8 cellular contexts compared by ENCODE assay signal in the genomic region with DNA sequence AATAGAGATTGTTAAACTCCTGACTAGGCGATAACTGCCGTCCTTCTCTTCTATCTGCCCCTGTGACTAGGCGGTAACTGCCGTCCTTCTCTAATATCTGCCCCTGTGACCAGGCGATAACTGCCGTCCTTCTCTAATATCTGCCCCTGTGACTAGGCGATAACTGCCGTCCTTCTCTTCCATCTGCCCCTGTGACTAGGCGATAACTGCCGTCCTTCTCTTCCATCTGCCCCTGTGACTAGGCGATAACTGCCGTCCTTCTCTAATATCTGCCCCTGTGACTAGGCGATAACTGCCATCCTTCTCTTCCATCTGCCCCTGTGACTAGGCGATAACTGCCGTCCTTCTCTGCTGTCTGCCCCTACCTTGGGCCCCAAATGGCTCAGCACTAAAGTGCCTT. TPM values are rescaled to one million over a fixed set of nuclear protein-coding genes. Genes with fewer than 3 reads are reported as not detected.
DNase-seq lines count a peak whose midpoint lies in the region; ATAC-seq, FAIRE-seq and TF ChIP-seq lines count a peak whose summit lies in the region.
"Not testable (repeated sequence)": the region's sequence is repeated elsewhere in the genome, so short reads cannot be mapped to it uniquely, and the experiment has no call there.

No MANE protein-coding gene starts in this region.

- H3K9me3 Mint-ChIP-seq in activated CD8-positive, alpha-beta T cell treated with anti-CD3 and anti-CD28 coated beads, Interleukin-2, amount 10 ng/mL, durations not matched to agents 7 days and 5 days (ENCODE audit: insufficient read depth), result not testable (repeated sequence)
- peaks cover 30% of the 10 kb centered on the region for H3K9me3 Mint-ChIP-seq in type B pancreatic cell

- not testable (repeated sequence) for H4K8ac ChIP-seq in trophoblast cell (ENCODE audit: low read depth, low read length)

- DNase-seq in DND-41, result peak; percentile 26
- DNase-seq in activated CD8-positive, alpha-beta T cell treated with anti-CD3 and anti-CD28 coated beads, Interleukin-2, amount 10 ng/mL, durations not matched to agents 7 days and 5 days, result peak; percentile 25
- DNase-seq in GM12878 (ENCODE audit: low read depth, low spot score), result peak; percentile 12
- DNase-seq in fibroblast of the aortic adventitia (ENCODE audit: low read depth), result peak; percentile 2
- peak; percentile 47 for DNase-seq in lower lobe of right lung
- DNase-seq in trophoblast cell, result not testable (repeated sequence)
- DNase-seq in type B pancreatic cell (ENCODE audit: extremely low spot score, unreplicated experiment), result peak; percentile 90

- in situ Hi-C loops in GM12878 (cut with MboI), result not testable (repeated sequence)

- H3K27me3 Mint-ChIP-seq in activated CD8-positive, alpha-beta T cell treated with anti-CD3 and anti-CD28 coated beads, Interleukin-2, amount 10 ng/mL, durations not matched to agents 7 days and 5 days (ENCODE audit: low read depth); type B pancreatic cell: not testable (repeated sequence)

- not testable (repeated sequence) for TF ChIP-seq POLR2A in GM12878 (IDR thresholded peaks at IDR 0.05; ENCODE audit: low read depth, low read length)

- H3K4me2 ChIP-seq in DND-41 (ENCODE audit: insufficient read depth, low read length); GM12878 (ENCODE audit: control insufficient read depth, insufficient read depth); trophoblast cell (ENCODE audit: low read length): not testable (repeated sequence)

- H2AK5ac ChIP-seq in trophoblast cell (ENCODE audit: low read length), result not testable (repeated sequence)

- not testable (repeated sequence) for H3K4me3 ChIP-seq in DND-41 (ENCODE audit: low read depth in 1 of 2, low read length in 2 of 2); GM12878; fibroblast of the aortic adventitia (ENCODE audit: low read depth, low read length); lower lobe of right lung
- H3K4me3 ChIP-seq in trophoblast cell (ENCODE audit: low read depth, low read length), result peak overlapping the region; percentile 1

- not testable (repeated sequence) for H3K79me2 ChIP-seq in DND-41 (ENCODE audit: insufficient read depth, low read length); GM12878 (ENCODE audit: control insufficient read depth, insufficient read depth, low read length); trophoblast cell (ENCODE audit: control insufficient read depth, insufficient read depth, low read length, poor library complexity)

- TF ChIP-seq RAD21 in GM12878 (IDR thresholded peaks at IDR 0.05; ENCODE audit: insufficient read depth, low read depth, low read length), result not testable (repeated sequence)

- not testable (repeated sequence) for H3K36me3 ChIP-seq in DND-41 (ENCODE audit: insufficient read depth, low read length); GM12878 (ENCODE audit: control insufficient read depth in 2 of 2, insufficient read depth in 2 of 2, low read length in 1 of 2); lower lobe of right lung; trophoblast cell (ENCODE audit: control insufficient read depth in 1 of 2, insufficient read depth in 2 of 2, low read length in 2 of 2)

- not testable (repeated sequence) for H2BK12ac ChIP-seq in trophoblast cell (ENCODE audit: low read length)

- intact Hi-C loops in GM12878 (cut with micrococcal nuclease; ENCODE audit: unreplicated experiment); lower lobe of right lung (cut with DNase I): not testable (repeated sequence)

- H3K27ac ChIP-seq in DND-41 (ENCODE audit: low read length); GM12878 (ENCODE audit: control insufficient read depth, insufficient read depth); lower lobe of right lung; trophoblast cell (ENCODE audit: low read depth, low read length): not testable (repeated sequence)

- not testable (repeated sequence) for H3K79me1 ChIP-seq in trophoblast cell (ENCODE audit: low read length)

- FAIRE-seq in GM12878 (lab: Jason Lieb, UNC), result peak; percentile 81

- not testable (repeated sequence) for TF ChIP-seq CTCF in DND-41 (IDR thresholded peaks at IDR 0.05; ENCODE audit: borderline replicate concordance, extremely low read depth, low read length, poor library complexity, severe bottlenecking); GM12878 (IDR thresholded peaks at IDR 0.05 in 2 of 3, conservative IDR thresholded peaks at IDR 0.05 in 1 of 3; ENCODE audit: control insufficient read depth in 2 of 3, extremely low read depth in 1 of 3, insufficient read depth in 1 of 3, low read depth in 3 of 3, low read length in 3 of 3); fibroblast of the aortic adventitia (IDR thresholded peaks at IDR 0.05; ENCODE audit: insufficient read depth, low read length); lower lobe of right lung (IDR thresholded peaks at IDR 0.05); type B pancreatic cell (conservative IDR thresholded peaks at IDR 0.05)

- SMC1A ChIA-PET in GM12878 (lab: Charles Lee; ENCODE audit: uncharacterized antibody, unreplicated experiment), result not testable (repeated sequence)

- H3K18ac ChIP-seq in trophoblast cell (ENCODE audit: low read length), result not testable (repeated sequence)

- H3K4me3 Mint-ChIP-seq in activated CD8-positive, alpha-beta T cell treated with anti-CD3 and anti-CD28 coated beads, Interleukin-2, amount 10 ng/mL, durations not matched to agents 7 days and 5 days; type B pancreatic cell: not testable (repeated sequence)

- not testable (repeated sequence) for BruUV-seq in GM12878 (replicated peaks; lab: Mats Ljungman, UMichigan)

- not testable (repeated sequence) for H2BK5ac ChIP-seq in trophoblast cell (ENCODE audit: low read depth, low read length, poor library complexity)

- H2AFZ ChIP-seq in DND-41 (ENCODE audit: low read depth, low read length); GM12878 (ENCODE audit: control insufficient read depth, low read depth, low read length); trophoblast cell (ENCODE audit: insufficient read depth, low read length, poor library complexity): not testable (repeated sequence)

- not testable (repeated sequence) for H3K36me3 Mint-ChIP-seq in activated CD8-positive, alpha-beta T cell treated with anti-CD3 and anti-CD28 coated beads, Interleukin-2, amount 10 ng/mL, durations not matched to agents 7 days and 5 days (ENCODE audit: low read depth); type B pancreatic cell

- not testable (repeated sequence) for H3K4ac ChIP-seq in trophoblast cell (ENCODE audit: low read depth, low read length)

- H3K9ac ChIP-seq in DND-41 (ENCODE audit: low read depth, low read length); GM12878 (ENCODE audit: control insufficient read depth, insufficient read depth, low read length); trophoblast cell (ENCODE audit: low read length): not testable (repeated sequence)

- H3K4me1 Mint-ChIP-seq in activated CD8-positive, alpha-beta T cell treated with anti-CD3 and anti-CD28 coated beads, Interleukin-2, amount 10 ng/mL, durations not matched to agents 7 days and 5 days (ENCODE audit: low read depth); type B pancreatic cell (ENCODE audit: unreplicated experiment): not testable (repeated sequence)

- not testable (repeated sequence) for TF ChIP-seq EP300 in GM12878 (IDR thresholded peaks at IDR 0.05; ENCODE audit: borderline replicate concordance in 1 of 2, control insufficient read depth in 1 of 2, low read depth in 2 of 2, low read length in 2 of 2)

- H3K27ac Mint-ChIP-seq in activated CD8-positive, alpha-beta T cell treated with anti-CD3 and anti-CD28 coated beads, Interleukin-2, amount 10 ng/mL, durations not matched to agents 7 days and 5 days; type B pancreatic cell: not testable (repeated sequence)

- H4K12ac ChIP-seq in trophoblast cell (ENCODE audit: low read depth, low read length), result not testable (repeated sequence)

- CTCF ChIA-PET in activated CD8-positive, alpha-beta T cell treated with anti-CD3 and anti-CD28 coated beads, Interleukin-2, amount 10 ng/mL, durations not matched to agents 7 days and 5 days (lab: Charles Lee); GM12878 (lab: Yijun Ruan, JAX): not testable (repeated sequence)

- not testable (repeated sequence) for H3K27me3 ChIP-seq in DND-41 (ENCODE audit: insufficient read depth, low read length, poor library complexity); GM12878 (replicated peaks in 1 of 2; ENCODE audit: control insufficient read depth in 2 of 2, insufficient read depth in 2 of 2, low read length in 1 of 2); lower lobe of right lung (ENCODE audit: low read depth); trophoblast cell (ENCODE audit: insufficient read depth, low read length)

- not testable (repeated sequence) for H3K4me1 ChIP-seq in DND-41 (ENCODE audit: insufficient read depth, low read length); GM12878 (ENCODE audit: control insufficient read depth, insufficient read depth, low read length); lower lobe of right lung; trophoblast cell (ENCODE audit: control insufficient read depth in 1 of 2, insufficient read depth in 2 of 2, low read length in 2 of 2)

- not testable (repeated sequence) for H3K14ac ChIP-seq in trophoblast cell (ENCODE audit: low read length)

- not testable (repeated sequence) for ATAC-seq in DND-41 (ENCODE audit: insufficient read depth, low read depth); activated CD8-positive, alpha-beta T cell treated with anti-CD3 and anti-CD28 coated beads, Interleukin-2, amount 10 ng/mL, durations not matched to agents 7 days and 5 days; GM12878; lower lobe of right lung
- ATAC-seq in HG03025 (IDR thresholded peaks at IDR 0.05; ENCODE audit: low FRiP score, unreplicated experiment), result peak; percentile 100

- not testable (repeated sequence) for H4K91ac ChIP-seq in trophoblast cell (ENCODE audit: low read depth, low read length)

- H3K23ac ChIP-seq in trophoblast cell (ENCODE audit: low read length), result not testable (repeated sequence)

- H2BK120ac ChIP-seq in trophoblast cell (ENCODE audit: insufficient read depth, low read length, poor library complexity), result not testable (repeated sequence)

- RAD21 ChIA-PET in GM12878 (lab: Charles Lee; ENCODE audit: unreplicated experiment), result not testable (repeated sequence)

- not testable (repeated sequence) for H3K9me3 ChIP-seq in DND-41 (ENCODE audit: insufficient read depth, low read length, severe bottlenecking); GM12878 (replicated peaks; ENCODE audit: control insufficient read depth, insufficient read depth, low read length); lower lobe of right lung; trophoblast cell (ENCODE audit: insufficient read depth, low read depth, low read length)

- H4K20me1 ChIP-seq in DND-41 (ENCODE audit: insufficient read depth, low read length); GM12878 (ENCODE audit: control insufficient read depth, insufficient read depth): not testable (repeated sequence)

- POLR2A ChIA-PET in activated CD8-positive, alpha-beta T cell treated with anti-CD3 and anti-CD28 coated beads, Interleukin-2, amount 10 ng/mL, durations not matched to agents 7 days and 5 days (lab: Charles Lee); GM12878 (lab: Charles Lee): not testable (repeated sequence)

- 90% methylated on average over 15 of the region's 15 CpGs for WGBS in GM12878 (ENCODE audit: insufficient coverage, insufficient replicate concordance, low lambda C conversion rate, missing lambda C conversion rate)
- WGBS in trophoblast cell (ENCODE audit: extremely low coverage, insufficient coverage, insufficient read length), result no CpG with 5 or more reads among the region's 15 CpGs

RNA-seq across cellular contexts. Expression of gene FRG1, which starts 59.5 kb away (rescaled TPM):
- 10 to 100 TPM; 55.3 to 57.8 TPM for total RNA-seq in activated CD8-positive, alpha-beta T cell treated with anti-CD3 and anti-CD28 coated beads, Interleukin-2, amount 10 ng/mL, durations not matched to agents 7 days and 5 days
- 17.5 and 18.7 TPM in 2 replicates for total RNA-seq in GM12878 (2013; cell fraction: nucleolus; rRNA removed)
- total RNA-seq in GM12878 (2014; rRNA removed), result 28.9 and 37.7 TPM in 2 replicates
- total RNA-seq in GM12878 (2014; rRNA removed; fragmentation: Illumina TruSeq; extraction: Trizol), result 79.2 and 83.8 TPM in 2 replicates
- total RNA-seq in GM12878 (2021), result 44.6 and 48.4 TPM in 2 replicates
- polyA plus RNA-seq in GM12878 (2011; ENCODE audit: low read depth), result 28.7 TPM
- 35.3 and 53.3 TPM in 2 replicates for polyA plus RNA-seq in GM12878 (2011; rRNA removed)
- polyA plus RNA-seq in GM12878 (2011; cell fraction: cytosol; rRNA removed), result 13.0 and 13.8 TPM in 2 replicates
- 16.8 and 20.0 TPM in 2 replicates for polyA plus RNA-seq in GM12878 (2011; cell fraction: nucleus; rRNA removed)
- polyA plus RNA-seq in GM12878 (2012), result 48.0 and 49.3 TPM in 2 replicates
- 96.8 and 102 TPM in 2 replicates for polyA plus RNA-seq in GM12878 (2014; fragmentation: Illumina TruSeq; extraction: Trizol)
- 100 to 1,000 TPM; 113 to 190 TPM for polyA plus RNA-seq in GM12878 (2014; fragmentation: Nextera tagmentation; extraction: Ambion mirVana)
- polyA plus RNA-seq in GM12878 (2014; rRNA removed), result 34.3 and 44.7 TPM in 2 replicates
- polyA plus RNA-seq in GM12878 (2016; fragmentation: Nextera tagmentation; extraction: Ambion mirVana), result 10 to 100 TPM; 56.2 to 61.0 TPM
- polyA minus RNA-seq in GM12878 (2011; rRNA and poly(A)+ RNA removed), result 5.7 and 8.9 TPM in 2 replicates
- polyA minus RNA-seq in GM12878 (2011; cell fraction: cytosol; rRNA and poly(A)+ RNA removed), result 6.7 and 9.0 TPM in 2 replicates
- 6.4 and 7.4 TPM in 2 replicates for polyA minus RNA-seq in GM12878 (2011; cell fraction: nucleus; rRNA and poly(A)+ RNA removed)
- 47.6 and 179 TPM in 2 replicates for total RNA-seq in fibroblast of the aortic adventitia (ENCODE audit: low replicate concordance)
- 39.7 TPM for total RNA-seq in lower lobe of right lung
- polyA plus RNA-seq in trophoblast cell (2013), result 74.4 and 80.8 TPM in 2 replicates
- 30.1 and 42.3 TPM in 2 replicates for total RNA-seq in type B pancreatic cell (ENCODE audit: low replicate concordance)
